ENCODE assay signal across 1 cellular context in the genomic region with DNA sequence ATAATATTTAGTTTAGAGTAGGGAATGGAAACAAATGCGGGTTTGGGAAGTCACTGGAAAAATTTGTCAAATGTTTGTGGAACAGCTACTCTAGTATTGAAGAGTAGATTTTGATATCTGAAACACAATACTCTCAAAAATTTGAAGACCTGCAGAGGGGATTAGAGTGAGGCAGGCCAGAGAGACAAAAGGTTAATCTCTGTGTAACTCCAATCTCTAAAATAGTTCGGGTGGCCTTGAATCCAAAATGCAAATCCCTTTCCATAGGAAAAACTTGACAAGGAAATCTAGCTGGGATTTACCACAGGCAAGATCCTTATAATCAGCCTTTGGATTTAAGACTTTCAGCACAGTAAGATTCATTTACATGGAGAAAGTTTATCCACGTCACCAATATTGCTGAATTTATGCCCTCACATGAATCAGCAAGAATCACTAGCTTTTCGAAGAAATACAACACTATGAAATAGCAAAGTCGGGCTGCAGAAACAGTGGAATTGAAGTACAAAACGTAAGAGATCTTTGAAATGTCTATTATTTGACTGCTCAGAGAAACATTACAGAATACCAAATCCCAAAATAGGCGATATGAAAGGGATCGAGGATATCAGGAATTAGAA.
TF ChIP-seq lines count a peak whose summit lies in the region.

No MANE protein-coding gene starts in this region.

TF ChIP-seq in H1, 55 proteins besides CTCF, POLR2A, EP300 and RAD21 (continued from another document):
- no peak for TF ChIP-seq TEAD4 (IDR thresholded peaks at IDR 0.05; ENCODE audit: low read depth, low read length)
TF ChIP-seq in H1: peak in this region for 0.
